Comparison of ENCODE assay signal across 12 cellular contexts in genomic region chr5:138461343-138462125, GRCh38. TPM values are rescaled to one million over a fixed set of nuclear protein-coding genes. Genes with fewer than 3 reads are reported as not detected.
DNase-seq lines count a peak whose midpoint lies in the region; ATAC-seq and TF ChIP-seq lines count a peak whose summit lies in the region.
"Had no signal": no experiment of that assay in that cellular context is flagged by ENCODE, and none has a peak within 500 bp of the region (broad histone marks: within the 10 kb centered on the region; RNA-seq: fewer than 3 reads in every experiment).

No MANE protein-coding gene starts in this region.

- CTCF ChIA-PET in naive thymus-derived CD4-positive, alpha-beta T cell (lab: Charles Lee), result interaction anchor here (1.6 to 2.3 kb wide), 3 partner anchors 11 to 108 kb away, joined by 5 to 14 read pairs (median 5); no protein-coding TSS in a partner anchor

- intact Hi-C loops in naive thymus-derived CD4-positive, alpha-beta T cell (cut with micrococcal nuclease), result loop anchor here (10.0 kb wide), 3 partner anchors 427 to 1653 kb away; partner anchors contain the start of genes FAM13B (in 1 of the 2), PROB1 (in 1 of the 2) and PURA (in 1 of the 2)

- no peaks in the 10 kb centered on the region for H3K9me3 ChIP-seq in naive thymus-derived CD4-positive, alpha-beta T cell (ENCODE audit: control insufficient read depth in 2 of 3, low read length in 3 of 3)

- peaks cover 0 to 2% (median 0%) of the 10 kb centered on the region in 5 donors for H3K27me3 Mint-ChIP-seq in naive thymus-derived CD4-positive, alpha-beta T cell

- peaks cover 0 to 2% (median 0%) of the 10 kb centered on the region in 11 donors for H3K9me3 Mint-ChIP-seq in naive thymus-derived CD4-positive, alpha-beta T cell
- H3K9me3 Mint-ChIP-seq: activated CD4-positive, alpha-beta T cell treated with anti-CD3 and anti-CD28 coated beads, Interleukin-2, amount 10 ng/mL, durations not matched to agents 7 days and 5 days had no signal

- DNase-seq in CD1c-positive myeloid dendritic cell (ENCODE audit: extremely low spot score) (peak; percentile 73), LHCN-M2 (ENCODE audit: low read depth) (peak; percentile 70), choroid plexus epithelial cell (ENCODE audit: low read depth) (peak; percentile 72), RPMI8226 (no peak), NCI-H1930 (lab: John Stamatoyannopoulos, UW) (no peak)
- no peak for DNase-seq in naive thymus-derived CD4-positive, alpha-beta T cell
- no peak for DNase-seq in activated CD8-positive, alpha-beta memory T cell treated with anti-CD3 and anti-CD28 coated beads for 24 hours
- DNase-seq: activated CD4-positive, alpha-beta T cell treated with anti-CD3 and anti-CD28 coated beads, Interleukin-2, amount 10 ng/mL, durations not matched to agents 7 days and 5 days; erythroblast; NCI-H524 treated with DMSO at 0.1 percent for 48 hours; stimulated activated naive CD4-positive, alpha-beta T cell treated with Interleukin-2 at 50 U/mL for 16 hours had no signal

- peak overlapping the region; percentile 21 to 94 (median 80) for H3K27ac Mint-ChIP-seq in naive thymus-derived CD4-positive, alpha-beta T cell

- H3K36me3 Mint-ChIP-seq in naive thymus-derived CD4-positive, alpha-beta T cell, result peaks cover 0 to 5% (median 0%) of the 10 kb centered on the region in 5 donors

- H3K36me3 ChIP-seq in naive thymus-derived CD4-positive, alpha-beta T cell (ENCODE audit: control insufficient read depth in 2 of 3, insufficient read depth in 3 of 3, low read length in 3 of 3), result peaks cover 0 to 6% (median 0%) of the 10 kb centered on the region in 3 experiments

- no peak for ATAC-seq in naive thymus-derived CD4-positive, alpha-beta T cell
- no peak for ATAC-seq in HG03159 (IDR thresholded peaks at IDR 0.05; ENCODE audit: unreplicated experiment)

- peak overlapping the region in 3 of 10 donors; percentile 9 to 19 (median 11) for H3K4me3 Mint-ChIP-seq in naive thymus-derived CD4-positive, alpha-beta T cell
- H3K4me3 Mint-ChIP-seq: activated CD4-positive, alpha-beta T cell treated with anti-CD3 and anti-CD28 coated beads, Interleukin-2, amount 10 ng/mL, durations not matched to agents 7 days and 5 days had no signal

- H3K27me3 ChIP-seq in naive thymus-derived CD4-positive, alpha-beta T cell (ENCODE audit: control insufficient read depth in 2 of 2, insufficient read depth in 2 of 2, low read length in 2 of 2), result no peaks in the 10 kb centered on the region

- POLR2A ChIA-PET in naive thymus-derived CD4-positive, alpha-beta T cell (lab: Charles Lee), result interaction anchor here (0.6 to 2.0 kb wide), 4 partner anchors 31 to 1144 kb away, joined by 3 to 7 read pairs (median 6); partner anchors contain the start of gene ETF1

- H3K27ac ChIP-seq in naive thymus-derived CD4-positive, alpha-beta T cell (ENCODE audit: low read depth, low read length), result no peak overlapping the region

- no peak overlapping the region for H3K4me3 ChIP-seq in choroid plexus epithelial cell (ENCODE audit: low read depth, low read length)
- no peak overlapping the region for H3K4me3 ChIP-seq in naive thymus-derived CD4-positive, alpha-beta T cell (ENCODE audit: low read length)

- TF ChIP-seq CTCF in choroid plexus epithelial cell (conservative IDR thresholded peaks at IDR 0.05; ENCODE audit: low read depth, low read length), result no peak

- peaks cover 25 to 50% (median 42%) of the 10 kb centered on the region in 7 donors for H3K4me1 Mint-ChIP-seq in naive thymus-derived CD4-positive, alpha-beta T cell

- peaks cover 31 to 41% of the 10 kb centered on the region in 2 donors for H3K4me1 ChIP-seq in naive thymus-derived CD4-positive, alpha-beta T cell (ENCODE audit: control insufficient read depth in 2 of 2, insufficient read depth in 2 of 2, low read length in 2 of 2)

RNA-seq across cellular contexts. Expression of gene EGR1, which starts 3.7 kb away (rescaled TPM):
- 4.1 and 7.2 TPM in 2 replicates for total RNA-seq in LHCN-M2 (2014; rRNA removed)
- polyA plus RNA-seq in LHCN-M2 (2012), result 21.7 TPM
- total RNA-seq in naive thymus-derived CD4-positive, alpha-beta T cell, result 10 to 100 TPM in 3 of 5 experiments, under 1 TPM in 2; 0.57 to 68.6 (median 12.8) TPM
- polyA plus RNA-seq in naive thymus-derived CD4-positive, alpha-beta T cell, result under 1 TPM in 1 of 2 donors, not detected in 1; 0.14 TPM

RNA-seq across cellular contexts. Expression of gene REEP2, which starts 22.7 kb away (rescaled TPM):
- 9.0 and 11.0 TPM in 2 replicates for total RNA-seq in LHCN-M2 (2014; rRNA removed)
- polyA plus RNA-seq in LHCN-M2 (2012), result 9.1 TPM
- total RNA-seq in naive thymus-derived CD4-positive, alpha-beta T cell, result 1 to 10 TPM in 1 of 5 experiments, under 1 TPM in 1, not detected in 3; 0.94 to 1.2 TPM
- polyA plus RNA-seq in naive thymus-derived CD4-positive, alpha-beta T cell, result not detected

Comparison
In these comparisons a context has a peak if more than half of its experiments do, and no peak if none do; other contexts are left out.
1. DNase-seq: peak in CD1c-positive myeloid dendritic cell (single experiment), LHCN-M2 (single experiment) and choroid plexus epithelial cell (single experiment); none in naive thymus-derived CD4-positive, alpha-beta T cell (0 of 9), RPMI8226 (single experiment), NCI-H1930 (0 of 2) and activated CD8-positive, alpha-beta memory T cell treated with anti-CD3 and anti-CD28 coated beads for 24 hours (single experiment).